ENCODE assay signal across 9 cellular contexts in genomic region chr12:59372971-59373370, GRCh38.
DNase-seq lines count a peak whose midpoint lies in the region; ATAC-seq and TF ChIP-seq lines count a peak whose summit lies in the region.
"Had no signal": no experiment of that assay in that cellular context is flagged by ENCODE, and none has a peak within 500 bp of the region (broad histone marks: within the 10 kb centered on the region; RNA-seq: fewer than 3 reads in every experiment).

No MANE protein-coding gene starts in this region.

- DNase-seq in AG04449 (ENCODE audit: low read depth, low spot score) (no peak), NT2/D1 (ENCODE audit: low read depth, low spot score) (peak; percentile 16), globus pallidus (ENCODE audit: low spot score) (peak; percentile 59), DMS153 (lab: John Stamatoyannopoulos, UW) (no peak), occipital lobe (lab: John Stamatoyannopoulos, UW) (no peak), NCI-H526 treated with DMSO at 0.1 percent for 48 hours (lab: John Stamatoyannopoulos, UW) (no peak)
- DNase-seq: activated CD4-positive, alpha-beta T cell treated with anti-CD3 and anti-CD28 coated beads for 4 hours had no signal

- ATAC-seq in GM19025 (IDR thresholded peaks at IDR 0.05; ENCODE audit: low read depth, unreplicated experiment) (peak; percentile 60), GM19452 (IDR thresholded peaks at IDR 0.05; ENCODE audit: unreplicated experiment) (no peak)

- no peaks in the 10 kb centered on the region for H3K36me3 ChIP-seq in NT2/D1 (ENCODE audit: insufficient read depth, insufficient read length, low read length)

- POLR2A ChIA-PET in AG04449 (lab: Yijun Ruan, JAX), result no interaction called here

- CTCF ChIA-PET in AG04449 (lab: Yijun Ruan, JAX), result interaction anchor here (1.0 to 1.8 kb wide), 5 partner anchors 9 to 1390 kb away, joined by 3 to 6 read pairs (median 5); no protein-coding TSS in a partner anchor

- no peaks in the 10 kb centered on the region for H3K4me1 ChIP-seq in NT2/D1 (ENCODE audit: insufficient read depth, insufficient read length)

- H3K9me3 ChIP-seq in NT2/D1 (ENCODE audit: insufficient read depth, low read length), result no peaks in the 10 kb centered on the region

- H3K27me3 ChIP-seq in NT2/D1 (ENCODE audit: insufficient read depth, insufficient read length), result no peaks in the 10 kb centered on the region

- peak; percentile 37 for TF ChIP-seq CTCF in AG04449 (IDR thresholded peaks at IDR 0.05; ENCODE audit: insufficient read depth, low read length, missing control alignments)

- H3K4me3 ChIP-seq in AG04449 (ENCODE audit: low read depth, low read length) (no peak overlapping the region), NT2/D1 (ENCODE audit: insufficient read length, low read depth) (no peak overlapping the region)

- no peak overlapping the region for H3K9ac ChIP-seq in NT2/D1 (ENCODE audit: insufficient read length, low read depth)

Comparison
In these comparisons a context has a peak if more than half of its experiments do, and no peak if none do; other contexts are left out.
1. DNase-seq: peak in NT2/D1 (single experiment) and globus pallidus (single experiment); none in AG04449 (single experiment), DMS153 (single experiment), occipital lobe (single experiment) and NCI-H526 treated with DMSO at 0.1 percent for 48 hours (single experiment).